ENCODE assay signal across 33 cellular contexts in the genomic region with DNA sequence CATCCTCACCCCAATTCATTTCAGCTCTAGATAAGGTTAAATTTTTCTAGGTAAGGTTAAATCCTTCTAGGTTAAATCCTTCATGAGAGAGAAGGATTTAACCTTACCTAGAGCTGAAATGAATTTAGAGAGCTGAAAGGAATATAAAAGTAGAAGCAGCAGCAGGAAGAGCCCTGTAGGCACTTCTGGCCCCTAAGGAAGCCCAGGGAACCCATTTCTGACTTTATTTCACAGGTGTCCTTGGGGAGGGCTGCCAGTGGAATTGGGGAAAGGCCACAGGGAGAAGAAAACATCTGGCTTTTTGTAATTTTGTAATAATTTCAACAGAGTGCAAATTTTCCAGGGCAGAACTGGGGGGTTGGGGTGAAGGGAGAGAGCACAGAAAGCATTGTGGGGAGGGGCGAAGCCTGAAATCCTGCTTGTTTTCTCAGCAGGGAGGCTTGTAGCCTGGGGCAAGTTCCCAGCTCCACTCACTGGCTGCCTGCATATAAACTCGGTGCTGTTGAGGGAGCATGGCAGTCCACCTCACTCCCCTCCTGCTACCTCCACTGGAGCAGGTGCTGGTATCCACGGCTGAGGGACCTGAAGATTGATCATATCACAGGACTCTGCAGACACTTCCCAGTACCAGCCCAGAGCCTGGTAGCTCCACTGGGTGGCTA.
DNase-seq lines count a peak whose midpoint lies in the region; ATAC-seq lines count a peak whose summit lies in the region.
"Had no signal": no experiment of that assay in that cellular context is flagged by ENCODE, and none has a peak within 500 bp of the region (broad histone marks: within the 10 kb centered on the region; RNA-seq: fewer than 3 reads in every experiment).

No MANE protein-coding gene starts in this region.

- ATAC-seq in GM21367 (IDR thresholded peaks at IDR 0.05; ENCODE audit: unreplicated experiment), result no peak
- ATAC-seq: activated naive CD4-positive, alpha-beta T cell treated with anti-CD3 and anti-CD28 coated beads, Interleukin-2, amount 50 U/mL, for 72 hours; gastrocnemius medialis; Panc1; right cardiac atrium had no signal

- H3K4me3 ChIP-seq in NT2/D1 (ENCODE audit: insufficient read length, low read depth), result no peak overlapping the region
- H3K4me3 ChIP-seq in iPS-15b (ENCODE audit: low read depth, low read length), result peak overlapping the region; percentile 3
- H3K4me3 ChIP-seq: breast epithelium, gastrocnemius medialis, hepatocyte, left ventricle myocardium inferior, stomach, vagina had no signal

- H3K27me3 ChIP-seq in NT2/D1 (ENCODE audit: insufficient read depth, insufficient read length) (no peaks in the 10 kb centered on the region), iPS-15b (ENCODE audit: control insufficient read depth, insufficient read depth, low read length) (no peaks in the 10 kb centered on the region)
- H3K27me3 ChIP-seq: breast epithelium, gastrocnemius medialis, hepatocyte, stomach, vagina had no signal

- H3K36me3 ChIP-seq in NT2/D1 (ENCODE audit: insufficient read depth, insufficient read length, low read length) (no peaks in the 10 kb centered on the region), iPS-15b (ENCODE audit: control insufficient read depth, insufficient read depth, low read length) (no peaks in the 10 kb centered on the region)
- H3K36me3 ChIP-seq: breast epithelium, gastrocnemius medialis, left ventricle myocardium inferior, stomach, vagina, WERI-Rb-1 had no signal

- H3K9me3 ChIP-seq in NT2/D1 (ENCODE audit: insufficient read depth, low read length), result no peaks in the 10 kb centered on the region
- H3K9me3 ChIP-seq in iPS-15b (ENCODE audit: control insufficient read depth, insufficient read depth, low read length), result no peaks in the 10 kb centered on the region
- H3K9me3 ChIP-seq: gastrocnemius medialis, vagina had no signal

- H3K4me1 ChIP-seq in NT2/D1 (ENCODE audit: insufficient read depth, insufficient read length) (no peaks in the 10 kb centered on the region), iPS-15b (ENCODE audit: control insufficient read depth, insufficient read depth, low read length) (peaks cover 5% of the 10 kb centered on the region)
- H3K4me1 ChIP-seq: breast epithelium, gastrocnemius medialis, left ventricle myocardium inferior, parathyroid adenoma, stomach, vagina had no signal

- H3K9ac ChIP-seq in NT2/D1 (ENCODE audit: insufficient read length, low read depth) (no peak overlapping the region), iPS-15b (ENCODE audit: low read depth, low read length) (no peak overlapping the region)
- H3K9ac ChIP-seq: parathyroid adenoma had no signal

- DNase-seq in NCI-H2081 (lab: John Stamatoyannopoulos, UW) (peak; percentile 48 to 73), NCI-H2081 treated with DMSO at 0.1 percent for 48 hours (lab: John Stamatoyannopoulos, UW) (no peak), NT2/D1 (ENCODE audit: low read depth, low spot score) (peak; percentile 11), renal cortical epithelial cell (ENCODE audit: low read depth) (peak; percentile 44), AG08396 (ENCODE audit: low spot score) (no peak)
- DNase-seq in stimulated activated CD4-positive, alpha-beta T cell treated with anti-CD3 and anti-CD28 coated beads, Interleukin-2, amount 100 ng/mL, for 24 hours, result no peak
- DNase-seq: activated CD4-positive, alpha-beta T cell treated with anti-CD3 and anti-CD28 coated beads for 48 hours; activated CD8-positive, alpha-beta memory T cell treated with anti-CD3 and anti-CD28 coated beads for 24 hours; activated effector memory CD4-positive, alpha-beta T cell treated with Interleukin-2 at 50 U/mL for 16 hours; activated T-cell treated with anti-CD3 and anti-CD28 coated beads for 4 hours; anterior cingulate cortex; DMS79 treated with DMSO at 0.1 percent for 48 hours; gastrocnemius medialis; H7; left ventricle myocardium inferior; NCI-H1048; NCI-H187 treated with DMSO at 0.1 percent for 48 hours; NCI-H2227 treated with DMSO at 0.1 percent for 48 hours; SIG-M5; stimulated activated CD4-positive, alpha-beta T cell treated with anti-CD3 and anti-CD28 coated beads, Interleukin-12 subunit alpha, Interleukin-12 subunit beta, amount 100 ng/mL, for 4 hours; stimulated activated CD4-positive, alpha-beta T cell treated with anti-CD3 and anti-CD28 coated beads, Interleukin-4, amount 100 ng/mL, for 1 hour; stomach; T1000; WERI-Rb-1 had no signal

Comparison
In these comparisons a context has a peak if more than half of its experiments do, and no peak if none do; other contexts are left out.
1. DNase-seq: peak in NCI-H2081 (2 of 2), NT2/D1 (single experiment) and renal cortical epithelial cell (single experiment); none in NCI-H2081 treated with DMSO at 0.1 percent for 48 hours (single experiment), AG08396 (single experiment) and stimulated activated CD4-positive, alpha-beta T cell treated with anti-CD3 and anti-CD28 coated beads, Interleukin-2, amount 100 ng/mL, for 24 hours (0 of 2).